In genomic region chr21:27759091-27759659, GRCh38 we compare ENCODE assay signal across 10 cellular contexts.
DNase-seq lines count a peak whose midpoint lies in the region; ATAC-seq and TF ChIP-seq lines count a peak whose summit lies in the region.
"Had no signal": no experiment of that assay in that cellular context is flagged by ENCODE, and none has a peak within 500 bp of the region (broad histone marks: within the 10 kb centered on the region; RNA-seq: fewer than 3 reads in every experiment).

No MANE protein-coding gene starts in this region.

- H3K27me3 Mint-ChIP-seq in activated T-cell treated with anti-CD3 and anti-CD28 coated beads, Interleukin-2, amount 50 U/mL, for 4 hours (ENCODE audit: low read depth): no peaks in the 10 kb centered on the region
- H3K27me3 Mint-ChIP-seq: CD4-positive, alpha-beta memory T cell had no signal

- no peak for ATAC-seq in activated T-cell treated with anti-CD3 and anti-CD28 coated beads, Interleukin-2, amount 50 U/mL, for 4 hours
- no peak for ATAC-seq in HG03039 (IDR thresholded peaks at IDR 0.05; ENCODE audit: unreplicated experiment)

- H3K4me3 Mint-ChIP-seq in activated T-cell treated with anti-CD3 and anti-CD28 coated beads, Interleukin-2, amount 50 U/mL, for 4 hours: no peak overlapping the region
- H3K4me3 Mint-ChIP-seq: CD4-positive, alpha-beta memory T cell had no signal

- peak; percentile 8 for DNase-seq in ACHN
- no peak for DNase-seq in HFF-Myc (ENCODE audit: extremely low read depth, low read depth)
- peak in 1 of 2 donors; percentile 24 for DNase-seq in cardiac fibroblast (ENCODE audit: low read depth in 2 of 2)
- peak; percentile 9 for DNase-seq in kidney tubule cell (ENCODE audit: low spot score)
- no peak for DNase-seq in activated T-cell treated with anti-CD3 and anti-CD28 coated beads, Interleukin-2, amount 50 U/mL, for 4 hours
- no peak for DNase-seq in NCI-H774 (lab: John Stamatoyannopoulos, UW)
- no peak for DNase-seq in effector CD8-positive, alpha-beta T cell (lab: John Stamatoyannopoulos, UW)
- DNase-seq: CD4-positive, alpha-beta memory T cell; stimulated activated CD4-positive, alpha-beta T cell treated with anti-CD3 and anti-CD28 coated beads, Interleukin-1b, Interleukin-23, amount 100 ng/mL, for 48 hours had no signal

- peaks cover 5% of the 10 kb centered on the region for H3K9me3 Mint-ChIP-seq in activated T-cell treated with anti-CD3 and anti-CD28 coated beads, Interleukin-2, amount 50 U/mL, for 4 hours

- no peaks in the 10 kb centered on the region for H3K36me3 Mint-ChIP-seq in activated T-cell treated with anti-CD3 and anti-CD28 coated beads, Interleukin-2, amount 50 U/mL, for 4 hours (ENCODE audit: insufficient read depth)
- H3K36me3 Mint-ChIP-seq: CD4-positive, alpha-beta memory T cell had no signal

- in situ Hi-C loops in ACHN (cut with HindIII; ENCODE audit: low pct_ligation_motif_present, low pct_unique_long_range_greater_than_20kb, low sequenced_read_pairs): no loop called here

- H3K4me1 Mint-ChIP-seq in activated T-cell treated with anti-CD3 and anti-CD28 coated beads, Interleukin-2, amount 50 U/mL, for 4 hours (ENCODE audit: low read depth): no peaks in the 10 kb centered on the region
- H3K4me1 Mint-ChIP-seq: CD4-positive, alpha-beta memory T cell had no signal

- peak; percentile 62 for TF ChIP-seq CTCF in HFF-Myc (IDR thresholded peaks at IDR 0.05; ENCODE audit: low read depth, low read length, missing control alignments)
- peak; percentile 58 for TF ChIP-seq CTCF in cardiac fibroblast (IDR thresholded peaks at IDR 0.05; ENCODE audit: low read depth, low read length)

- H3K4me3 ChIP-seq in HFF-Myc (replicated peaks; ENCODE audit: low read depth, low read length) (no peak overlapping the region), cardiac fibroblast (replicated peaks in 1 of 2; ENCODE audit: low read depth in 2 of 2, low read length in 2 of 2) (no peak overlapping the region)

Comparison
In these comparisons a context has a peak if more than half of its experiments do, and no peak if none do; other contexts are left out.
1. DNase-seq: peak in ACHN (single experiment) and kidney tubule cell (single experiment); none in HFF-Myc (single experiment), activated T-cell treated with anti-CD3 and anti-CD28 coated beads, Interleukin-2, amount 50 U/mL, for 4 hours (single experiment), NCI-H774 (single experiment) and effector CD8-positive, alpha-beta T cell (single experiment).